Comparison of ENCODE assay signal across 8 cellular contexts in genomic region chr2:48448274-48449061, GRCh38. TPM values are rescaled to one million over a fixed set of nuclear protein-coding genes. Genes with fewer than 3 reads are reported as not detected.
DNase-seq lines count a peak whose midpoint lies in the region; ATAC-seq and TF ChIP-seq lines count a peak whose summit lies in the region.

No MANE protein-coding gene starts in this region.

- H3F3A ChIP-seq in PC-3 (ENCODE audit: low read length, unreplicated experiment) = no peaks in the 10 kb centered on the region

- WGBS in esophagus muscularis mucosa = 6% methylated on average over 5 of the region's 5 CpGs

- H3K4me2 ChIP-seq in PC-3 (ENCODE audit: low read length) = peak overlapping the region; percentile 11; the same call in 1 of the 2 replicates

- H3K27me3 ChIP-seq in PC-3 (ENCODE audit: low read length) = no peaks in the 10 kb centered on the region
- no peaks in the 10 kb centered on the region for H3K27me3 ChIP-seq in esophagus muscularis mucosa

- peaks cover 29% of the 10 kb centered on the region for H3K79me2 ChIP-seq in PC-3 (ENCODE audit: low read length)

- no peak for TF ChIP-seq EP300 in esophagus muscularis mucosa (IDR thresholded peaks at IDR 0.05)

- POLR2A ChIA-PET in PC-3 (lab: Charles Lee; ENCODE audit: unreplicated experiment) = interaction anchor here (0.6 kb wide), 1 partner anchor 584 kb away, joined by 6 read pairs; no protein-coding TSS in a partner anchor

- intact Hi-C loops in PC-3 (cut with micrococcal nuclease) = no loop called here
- intact Hi-C loops in esophagus muscularis mucosa (cut with DNase I) = no loop called here

- no TSS peak for BruUV-seq in PC-3 (replicated peaks; lab: Mats Ljungman, UMichigan)

- TF ChIP-seq CTCF in PC-3 (conservative IDR thresholded peaks at IDR 0.05; ENCODE audit: low read depth, low read length) (no peak), esophagus muscularis mucosa (IDR thresholded peaks at IDR 0.05) (no peak), GM20000 (IDR thresholded peaks at IDR 0.05; ENCODE audit: extremely low read depth, missing control alignments) (no peak)

- DNase-seq in PC-3 (peak; percentile 78), esophagus muscularis mucosa (ENCODE audit: extremely low spot score) (no peak), skeletal muscle cell (ENCODE audit: low read depth) (peak; percentile 73), GM20000 (ENCODE audit: low spot score) (no peak), activated gamma-delta T cell (lab: John Stamatoyannopoulos, UW) (no peak)

- TF ChIP-seq POLR2A in esophagus muscularis mucosa (IDR thresholded peaks at IDR 0.05; ENCODE audit: low read depth) = no peak

- H3K27ac ChIP-seq in PC-3 (ENCODE audit: low read length) (0 out of 2 replicates have a peak overlapping the region, but pooled peaks have one; percentile 3), esophagus muscularis mucosa (replicated peaks in 1 of 4) (peak overlapping the region; percentile 17 to 62 (median 50))

- CTCF ChIA-PET in PC-3 (lab: Charles Lee) = no interaction called here

- H4K20me1 ChIP-seq in PC-3 (ENCODE audit: low read length) = no peaks in the 10 kb centered on the region

- H3K9me3 ChIP-seq in PC-3 (ENCODE audit: low read length) (no peaks in the 10 kb centered on the region), esophagus muscularis mucosa (no peaks in the 10 kb centered on the region)

- H3K4me1 ChIP-seq in PC-3 (ENCODE audit: insufficient read depth, low read length) = peaks cover 38% of the 10 kb centered on the region
- H3K4me1 ChIP-seq in esophagus muscularis mucosa = peaks cover 34 to 54% (median 43%) of the 10 kb centered on the region in 4 donors

- no peak overlapping the region for H3K9ac ChIP-seq in PC-3 (ENCODE audit: low read length)

- no peak overlapping the region for H2AFZ ChIP-seq in PC-3 (ENCODE audit: low read length)

- H3K4me3 ChIP-seq in PC-3 (ENCODE audit: low read length) = no peak overlapping the region
- H3K4me3 ChIP-seq in esophagus muscularis mucosa = no peak overlapping the region
- H3K4me3 ChIP-seq in skeletal muscle cell (ENCODE audit: low read depth, low read length) = no peak overlapping the region

- no peaks in the 10 kb centered on the region; the same call in 1 of the 2 replicates for H3K36me3 ChIP-seq in PC-3 (ENCODE audit: low read depth, low read length)
- H3K36me3 ChIP-seq in esophagus muscularis mucosa = peaks cover 0 to 23% (median 10%) of the 10 kb centered on the region in 4 donors

- ATAC-seq in GM18519 (IDR thresholded peaks at IDR 0.05; ENCODE audit: low FRiP score, unreplicated experiment) (peak; percentile 47), HG02763 (IDR thresholded peaks at IDR 0.05; ENCODE audit: unreplicated experiment) (peak; percentile 43), PC-3 (no peak), HG03457 (IDR thresholded peaks at IDR 0.05; ENCODE audit: unreplicated experiment) (no peak)

- H3K9me2 ChIP-seq in PC-3 (replicated peaks; ENCODE audit: low read length) = no peaks in the 10 kb centered on the region

RNA-seq across cellular contexts. Expression of gene PPP1R21, which starts 7.9 kb away (rescaled TPM):
- total RNA-seq in PC-3 (2014; rRNA removed) = 8.6 and 9.4 TPM in 2 replicates
- total RNA-seq in esophagus muscularis mucosa = 10 to 100 TPM; 59.2 to 66.0 (median 62.3) TPM

Comparison
In these comparisons a context has a peak if more than half of its experiments do, and no peak if none do; other contexts are left out.
1. ATAC-seq: peak in GM18519 (single experiment) and HG02763 (single experiment); none in PC-3 (single experiment) and HG03457 (single experiment).
2. DNase-seq: peak in PC-3 (single experiment) and skeletal muscle cell (single experiment); none in esophagus muscularis mucosa (single experiment), GM20000 (single experiment) and activated gamma-delta T cell (single experiment).